8 cellular contexts compared by ENCODE assay signal in the genomic region with DNA sequence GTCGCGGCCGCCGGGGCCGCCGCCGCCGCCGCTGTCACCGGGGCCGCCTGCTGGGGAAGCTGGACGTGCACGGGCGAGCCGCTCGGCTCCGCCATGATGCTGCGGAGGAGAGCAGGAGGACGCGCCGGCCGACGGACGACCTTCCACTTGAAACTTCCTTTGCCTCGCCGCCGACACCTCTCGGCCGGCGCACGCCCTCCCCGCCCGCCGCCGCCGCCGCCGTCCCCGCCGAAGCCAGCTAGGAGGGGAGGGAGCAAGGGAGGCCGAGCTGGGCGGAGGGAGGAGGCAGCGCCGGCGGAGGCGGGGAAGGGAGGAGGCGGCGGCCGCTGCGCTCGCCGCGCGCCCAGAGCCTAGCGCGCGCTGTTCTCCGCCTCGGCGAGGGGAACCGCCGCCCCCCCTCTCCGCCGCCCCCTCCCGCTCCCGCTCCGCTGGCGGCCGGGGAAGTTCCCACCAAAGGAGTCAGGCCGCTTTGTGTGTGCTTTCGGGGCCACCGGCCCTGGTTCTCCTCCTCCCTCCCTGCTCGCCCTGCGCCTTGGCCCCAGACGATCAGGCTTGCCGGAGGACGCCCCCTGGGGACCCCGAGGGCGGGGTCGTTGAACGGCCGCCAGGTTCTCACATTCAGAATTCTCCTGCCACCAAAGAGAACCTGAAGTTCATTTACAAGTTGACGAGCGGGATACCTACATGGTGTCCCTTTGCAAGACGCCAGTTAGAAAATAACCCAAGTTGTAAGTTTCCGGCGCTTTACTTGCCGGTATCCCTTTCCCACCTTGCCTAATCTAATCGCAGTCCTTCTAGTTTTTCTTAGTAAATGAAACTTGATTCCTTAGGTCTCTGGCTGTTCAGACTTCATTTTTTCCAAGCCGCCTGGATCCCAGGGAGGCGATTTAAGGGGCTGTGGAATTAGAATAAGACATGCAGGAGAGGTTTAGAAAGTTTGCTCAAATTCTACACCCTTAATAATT. TPM values are rescaled to one million over a fixed set of nuclear protein-coding genes. Genes with fewer than 3 reads are reported as not detected.
DNase-seq lines count a peak whose midpoint lies in the region; ATAC-seq and TF ChIP-seq lines count a peak whose summit lies in the region.

A gene (minus strand): TSS at position 255 of the 965 bp plus-strand sequence. CDS start 160 bp downstream, at position 95.

- peak; percentile 84 for ATAC-seq in mucosa of descending colon

- no peaks in the 10 kb centered on the region for H3K9me2 ChIP-seq in OCI-LY1 (ENCODE audit: low read depth, low read length)

- no peaks in the 10 kb centered on the region for H3K27me3 ChIP-seq in OCI-LY1 (ENCODE audit: insufficient read depth, low read length)

- peak within 1 kb of the TSS; percentile 92 for H3K27ac ChIP-seq in OCI-LY1 (ENCODE audit: low read depth, low read length, poor library complexity, severe bottlenecking)

- no peaks in the 10 kb centered on the region for H4K20me1 ChIP-seq in OCI-LY1 (ENCODE audit: insufficient read depth, low read length)

- intact Hi-C loops in mucosa of descending colon (cut with DNase I, micrococcal nuclease): loop anchor here in 1 of 2 donors (5.0 kb wide), 1 partner anchor 90 kb away; no protein-coding TSS in a partner anchor

- DNase-seq in COLO668 (lab: John Stamatoyannopoulos, UW; ENCODE audit: unreplicated experiment) (peak; percentile 83), GM20000 (ENCODE audit: low spot score) (peak; percentile 88), HS-27A (ENCODE audit: low read depth) (peak; percentile 24), activated T-cell treated with anti-CD3 and anti-CD28 coated beads for 48 hours (ENCODE audit: low read depth) (peak; percentile 76), epithelial cell of proximal tubule (ENCODE audit: low read depth) (no peak), mucosa of descending colon (peak; percentile 76 to 89 (median 84))
- peak; percentile 68 for DNase-seq in stimulated activated CD8-positive, alpha-beta memory T cell treated with anti-CD3 and anti-CD28 coated beads, Interleukin-4, amount 100 ng/mL, for 24 hours (ENCODE audit: low read depth)

- peak within 1 kb of the TSS; percentile 87 for H3K4me3 ChIP-seq in OCI-LY1 (ENCODE audit: low read depth, low read length, poor library complexity, severe bottlenecking)
- peak within 1 kb of the TSS; percentile 87 for H3K4me3 ChIP-seq in epithelial cell of proximal tubule (ENCODE audit: low read depth, low read length)
- H3K4me3 ChIP-seq in mucosa of descending colon: peak within 1 kb of the TSS; percentile 50

- no peaks in the 10 kb centered on the region for H3F3A ChIP-seq in OCI-LY1 (ENCODE audit: insufficient read depth, low read length)

- TF ChIP-seq CTCF in GM20000 (IDR thresholded peaks at IDR 0.05; ENCODE audit: extremely low read depth, missing control alignments): no peak
- TF ChIP-seq CTCF in OCI-LY1 (IDR thresholded peaks at IDR 0.05; ENCODE audit: low read length): peak; percentile 39
- no peak for TF ChIP-seq CTCF in epithelial cell of proximal tubule (conservative IDR thresholded peaks at IDR 0.05; ENCODE audit: low read depth, low read length)
- TF ChIP-seq CTCF in mucosa of descending colon (IDR thresholded peaks at IDR 0.05): no peak

- no peaks in the 10 kb centered on the region for H3K9me3 ChIP-seq in OCI-LY1 (ENCODE audit: low read length)
- no peaks in the 10 kb centered on the region for H3K9me3 ChIP-seq in mucosa of descending colon

- H3K9ac ChIP-seq in OCI-LY1 (ENCODE audit: low read length): peak within 1 kb of the TSS; percentile 89

- H3K36me3 ChIP-seq in OCI-LY1 (ENCODE audit: insufficient read depth, low read length) (no peaks in the 10 kb centered on the region), mucosa of descending colon (ENCODE audit: low read depth) (no peaks in the 10 kb centered on the region)

- peak within 1 kb of the TSS; percentile 98 for H3K4me2 ChIP-seq in OCI-LY1 (ENCODE audit: low read length)

- H3K4me1 ChIP-seq in OCI-LY1 (ENCODE audit: insufficient read depth, low read length, severe bottlenecking) (peaks cover 43% of the 10 kb centered on the region), mucosa of descending colon (ENCODE audit: low read depth) (peaks cover 26% of the 10 kb centered on the region)

- peaks cover 23% of the 10 kb centered on the region for H3K79me2 ChIP-seq in OCI-LY1 (ENCODE audit: insufficient read depth, low read length)

- H2AFZ ChIP-seq in OCI-LY1 (ENCODE audit: low read length): peak within 1 kb of the TSS; percentile 30; the same call in 1 of the 2 replicates

RNA-seq across cellular contexts. Expression of the gene that starts here (rescaled TPM):
- total RNA-seq in epithelial cell of proximal tubule (32.3 and 46.0 TPM in 2 replicates), mucosa of descending colon (10 to 100 TPM; 36.4 to 57.5 (median 52.5) TPM)
